Comparison of ENCODE assay signal across 9 cellular contexts in genomic region chr10:117698809-117699208, GRCh38.
"Had no signal": no experiment of that assay in that cellular context is flagged by ENCODE, and none has a peak within 500 bp of the region (broad histone marks: within the 10 kb centered on the region; RNA-seq: fewer than 3 reads in every experiment).

No MANE protein-coding gene starts in this region.

- H3K4me1 ChIP-seq: HAP-1 had no signal

- H3K9ac ChIP-seq: GM23248 had no signal

- H3K4me3 Mint-ChIP-seq: HFFc6, IgD-negative memory B cell had no signal

- H3K27ac ChIP-seq: HL-60 had no signal

- H3K4me1 Mint-ChIP-seq: IgD-negative memory B cell had no signal

- H3K27me3 Mint-ChIP-seq: IgD-negative memory B cell had no signal

- FAIRE-seq: HepG2 had no signal

- H2AFZ ChIP-seq: GM23248 had no signal

- H3K36me3 Mint-ChIP-seq: IgD-negative memory B cell had no signal

- ATAC-seq: HCT116, HepG2 had no signal

- H3K4me3 ChIP-seq: GM23248, HAP-1 had no signal

- DNase-seq: GM23248, H7, HFFc6, KG1 had no signal

- H3K9me3 Mint-ChIP-seq: IgD-negative memory B cell had no signal

- H3K36me3 ChIP-seq: HAP-1 had no signal

- H3K9me3 ChIP-seq: HAP-1 had no signal

- H3K27ac Mint-ChIP-seq: HFFc6, IgD-negative memory B cell had no signal
